In genomic region chr12:120265203-120265482, GRCh38 we compare ENCODE assay signal across 8 cellular contexts. TPM values are rescaled to one million over a fixed set of nuclear protein-coding genes. Genes with fewer than 3 reads are reported as not detected.
DNase-seq lines count a peak whose midpoint lies in the region; ATAC-seq and TF ChIP-seq lines count a peak whose summit lies in the region.

No MANE protein-coding gene starts in this region.

- peak overlapping the region; percentile 40; the same call in 1 of the 2 replicates for H2BK20ac ChIP-seq in IMR-90 (ENCODE audit: low read depth, low read length)

- H2AK5ac ChIP-seq in IMR-90 (ENCODE audit: low read depth, low read length), result peak overlapping the region; percentile 95

- H3K23ac ChIP-seq in IMR-90 (ENCODE audit: low read depth, low read length), result peak overlapping the region; percentile 95

- H2AFZ ChIP-seq in IMR-90 (replicated peaks; ENCODE audit: low read length, poor library complexity), result peak overlapping the region; percentile 86
- H2AFZ ChIP-seq in neural progenitor cell (replicated peaks), result peak overlapping the region; percentile 88

- H3K27ac Mint-ChIP-seq in neural progenitor cell, result no peak overlapping the region

- in situ Hi-C loops in IMR-90 (cut with MboI; ENCODE audit: low sequenced_read_pairs), result no loop called here

- POLR2A ChIA-PET in IMR-90 (lab: Charles Lee; ENCODE audit: unreplicated experiment), result interaction anchor here (0.6 to 6.5 kb wide), 7 partner anchors 26 to 1892 kb away, joined by 3 to 39 read pairs (median 15); partner anchors contain the start of genes RNU4-2 and RPLP0

- BruUV-seq in IMR-90 (replicated peaks; lab: Mats Ljungman, UMichigan), result no TSS peak

- H3F3A ChIP-seq in neural progenitor cell (ENCODE audit: low read depth), result peaks cover 6% of the 10 kb centered on the region

- WGBS in IMR-90 (ENCODE audit: extremely low coverage in 2 of 2, insufficient read length in 1 of 2), 2 experiments, result 0% methylated on average over 3 of the region's 21 CpGs; no CpG with 5 or more reads in 1 of the 2 experiments

- H4K20me1 ChIP-seq in IMR-90 (ENCODE audit: insufficient read depth, low read length), result peaks cover 46% of the 10 kb centered on the region
- peaks cover 39% of the 10 kb centered on the region for H4K20me1 ChIP-seq in neural progenitor cell (ENCODE audit: low read depth)

- no peak for TF ChIP-seq POLR2A in IMR-90 (IDR thresholded peaks at IDR 0.05; ENCODE audit: low read depth, low read length)

- peaks cover 2 to 36% of the 10 kb centered on the region in 2 experiments; a peak in 2 of 4 replicates for H3K79me1 ChIP-seq in IMR-90 (ENCODE audit: low read depth in 1 of 2, low read length in 2 of 2)

- intact Hi-C loops in IMR-90 (cut with micrococcal nuclease), result loop anchor here (1.0 to 2.0 kb wide), 2 partner anchors 37 to 64 kb away; partner anchors contain the start of gene RPLP0

- H3K27me3 Mint-ChIP-seq in neural progenitor cell (ENCODE audit: insufficient read depth, low read depth), result peaks cover 8% of the 10 kb centered on the region

- dilution Hi-C loops in IMR-90 (cut with HindIII; ENCODE audit: low sequenced_read_pairs, unreplicated experiment), result no loop called here

- H3K4me1 Mint-ChIP-seq in neural progenitor cell, result peaks cover 34% of the 10 kb centered on the region

- peak overlapping the region; percentile 87 for H3K4me3 Mint-ChIP-seq in neural progenitor cell

- H3K27me3 ChIP-seq in IMR-90 (ENCODE audit: control insufficient read depth, insufficient read depth, low read length) (no peaks in the 10 kb centered on the region), duodenal mucosa (ENCODE audit: control insufficient read depth in 1 of 2, insufficient read depth in 2 of 2, low read length in 2 of 2) (no peaks in the 10 kb centered on the region), neural progenitor cell (no peaks in the 10 kb centered on the region)

- H3K18ac ChIP-seq in IMR-90 (ENCODE audit: low read depth, low read length), result peak overlapping the region; percentile 56

- peaks cover 52% of the 10 kb centered on the region for H3K79me2 ChIP-seq in neural progenitor cell (ENCODE audit: low read depth)

- H4K91ac ChIP-seq in IMR-90 (ENCODE audit: insufficient read depth, low read depth, low read length), result peak overlapping the region; percentile 91

- no peaks in the 10 kb centered on the region for H3K9me3 ChIP-seq in IMR-90 (ENCODE audit: control insufficient read depth, insufficient read depth, low read length)
- H3K9me3 ChIP-seq in duodenal mucosa (ENCODE audit: control insufficient read depth in 1 of 2, low read length in 2 of 2), result no peaks in the 10 kb centered on the region
- no peaks in the 10 kb centered on the region for H3K9me3 ChIP-seq in neural progenitor cell (ENCODE audit: low read depth)

- H3K36me3 Mint-ChIP-seq in neural progenitor cell, result peaks cover 2% of the 10 kb centered on the region

- H3K27ac ChIP-seq in IMR-90 (ENCODE audit: insufficient read depth, low read length), result peak overlapping the region; percentile 97
- H3K27ac ChIP-seq in duodenal mucosa (ENCODE audit: low read depth, low read length), result peak overlapping the region; percentile 64
- H3K27ac ChIP-seq in neural progenitor cell, result no peak overlapping the region

- peak; percentile 1 for ATAC-seq in IMR-90 (ENCODE audit: low read depth)
- no peak for ATAC-seq in GM18520 (IDR thresholded peaks at IDR 0.05; ENCODE audit: unreplicated experiment)
- ATAC-seq in GM19463 (IDR thresholded peaks at IDR 0.05; ENCODE audit: unreplicated experiment), result no peak

- peak overlapping the region; percentile 44 to 72; a peak in 3 of 4 replicates for H4K8ac ChIP-seq in IMR-90 (ENCODE audit: low read depth in 2 of 2, low read length in 2 of 2)

- H3K9me3 Mint-ChIP-seq in neural progenitor cell, result no peaks in the 10 kb centered on the region

- peak overlapping the region; percentile 67 for H3K56ac ChIP-seq in IMR-90 (ENCODE audit: extremely low read depth, insufficient read depth, low read length)

- peak overlapping the region; percentile 97 for H3K4me2 ChIP-seq in IMR-90 (ENCODE audit: low read depth, low read length)
- peak overlapping the region; percentile 97 for H3K4me2 ChIP-seq in neural progenitor cell

- H3K4me3 ChIP-seq in GM08714 (ENCODE audit: low read length), result peak overlapping the region; percentile 89
- H3K4me3 ChIP-seq in IMR-90 (ENCODE audit: insufficient read depth, low read depth, low read length), result peak overlapping the region; percentile 98
- H3K4me3 ChIP-seq in duodenal mucosa (ENCODE audit: low read depth in 1 of 2, low read length in 2 of 2), result peak overlapping the region; percentile 79 to 81
- peak overlapping the region; percentile 97 for H3K4me3 ChIP-seq in neural progenitor cell

- H3K36me3 ChIP-seq in IMR-90 (ENCODE audit: control insufficient read depth, insufficient read depth, low read length) (peaks cover 4% of the 10 kb centered on the region; the same call in 1 of the 2 replicates), duodenal mucosa (ENCODE audit: control insufficient read depth in 1 of 2, insufficient read depth in 2 of 2, low read length in 2 of 2) (no peaks in the 10 kb centered on the region), neural progenitor cell (no peaks in the 10 kb centered on the region)

- H2AK9ac ChIP-seq in IMR-90 (replicated peaks; ENCODE audit: low read depth, low read length, poor library complexity), result peak overlapping the region; percentile 100

- H2BK5ac ChIP-seq in IMR-90 (ENCODE audit: low read depth, low read length, poor library complexity, severe bottlenecking), result peak overlapping the region; percentile 92

- TF ChIP-seq CTCF in IMR-90 (conservative IDR thresholded peaks at IDR 0.05; ENCODE audit: low read depth, low read length) (no peak), neural progenitor cell (IDR thresholded peaks at IDR 0.05) (no peak)

- H4K5ac ChIP-seq in IMR-90 (ENCODE audit: low read depth, low read length), result peak overlapping the region; percentile 21

- H2BK15ac ChIP-seq in IMR-90 (ENCODE audit: low read depth, low read length), result peak overlapping the region; percentile 88; the same call in 1 of the 3 replicates

- H3K4ac ChIP-seq in IMR-90 (ENCODE audit: low read depth, low read length), result peak overlapping the region; percentile 97

- peak overlapping the region; percentile 97 for H3K14ac ChIP-seq in IMR-90 (replicated peaks; ENCODE audit: low read depth, low read length)

- peaks cover 19% of the 10 kb centered on the region for H3K4me1 ChIP-seq in IMR-90 (ENCODE audit: control insufficient read depth, insufficient read depth, low read length)
- peaks cover 45 to 51% of the 10 kb centered on the region in 2 donors for H3K4me1 ChIP-seq in duodenal mucosa (ENCODE audit: control insufficient read depth in 1 of 2, insufficient read depth in 2 of 2, low read length in 2 of 2)
- peaks cover 20% of the 10 kb centered on the region for H3K4me1 ChIP-seq in neural progenitor cell

- peaks cover 23% of the 10 kb centered on the region for H3K9me1 ChIP-seq in IMR-90 (ENCODE audit: insufficient read depth, low read length)

- CTCF ChIA-PET in IMR-90 (lab: Yijun Ruan, JAX), result interaction anchor here (0.5 to 7.2 kb wide), 13 partner anchors 21 to 407 kb away, joined by 3 to 116 read pairs (median 4); partner anchors contain the start of genes RNU4-2 and RPLP0

- TF ChIP-seq RAD21 in IMR-90 (IDR thresholded peaks at IDR 0.05; ENCODE audit: low read length), result no peak

- peak overlapping the region; percentile 64 for H2BK120ac ChIP-seq in IMR-90 (ENCODE audit: low read depth, low read length)

- H3K9ac ChIP-seq in IMR-90 (ENCODE audit: low read depth, low read length) (peak overlapping the region; percentile 96), duodenal mucosa (ENCODE audit: low read depth in 1 of 2, low read length in 2 of 2) (peak overlapping the region; percentile 27 to 72), neural progenitor cell (peak overlapping the region; percentile 78)

- DNase-seq in IMR-90, result no peak
- DNase-seq in neural progenitor cell (ENCODE audit: low spot score), result no peak
- DNase-seq in RPMI8226, result no peak
- DNase-seq in NCI-H1092 (lab: John Stamatoyannopoulos, UW), result no peak

TF ChIP-seq in IMR-90, 13 proteins besides CTCF, POLR2A, EP300 and RAD21 (continues in another document):
- TF ChIP-seq MXI1 (IDR thresholded peaks at IDR 0.05; ENCODE audit: borderline replicate concordance, low read depth, low read length) (no peak), RCOR1 (IDR thresholded peaks at IDR 0.05; ENCODE audit: insufficient replicate concordance, low read length) (no peak), BHLHE40 (IDR thresholded peaks at IDR 0.05; ENCODE audit: low read depth, low read length) (no peak), FOS (IDR thresholded peaks at IDR 0.05; ENCODE audit: low read depth, low read length) (no peak), NFE2L2 (IDR thresholded peaks at IDR 0.05; ENCODE audit: low read depth, low read length) (no peak), RFX5 (IDR thresholded peaks at IDR 0.05; ENCODE audit: low read depth, low read length) (no peak), MAZ (IDR thresholded peaks at IDR 0.05; ENCODE audit: borderline replicate concordance, low read depth, low read length) (no peak), CHD1 (IDR thresholded peaks at IDR 0.05; ENCODE audit: low read depth, low read length) (no peak), SMC3 (IDR thresholded peaks at IDR 0.05; ENCODE audit: low read depth, low read length) (no peak)

RNA-seq across cellular contexts. Expression of gene PXN, which starts 0.4 kb away (rescaled TPM):
- total RNA-seq in IMR-90 (2012; rRNA removed) (33.9 and 46.6 TPM in 2 replicates), neural progenitor cell (ENCODE audit: low replicate concordance) (8.2 and 19.3 TPM in 2 replicates)
- 134 and 139 TPM in 2 replicates for polyA plus RNA-seq in IMR-90 (2012; rRNA removed)
- polyA plus RNA-seq in IMR-90 (2012; cell fraction: cytosol; rRNA removed), result 104 and 123 TPM in 2 replicates
- polyA plus RNA-seq in IMR-90 (2012; cell fraction: nucleus; rRNA removed; ENCODE audit: low replicate concordance), result 210 and 333 TPM in 2 replicates

RNA-seq across cellular contexts. Expression of gene RNU4-2, which starts 26.6 kb away (rescaled TPM):
- total RNA-seq in IMR-90 (2012; rRNA removed), result under 0.01 TPM in 2 replicates
- not detected in 2 replicates for polyA plus RNA-seq in IMR-90 (2012; rRNA removed)
- polyA plus RNA-seq in IMR-90 (2012; cell fraction: cytosol; rRNA removed), result not detected in 2 replicates
- polyA plus RNA-seq in IMR-90 (2012; cell fraction: nucleus; rRNA removed; ENCODE audit: low replicate concordance), result not detected in 2 replicates
- under 0.01 TPM in 1 of 2 replicates, not detected in the other for total RNA-seq in neural progenitor cell (ENCODE audit: low replicate concordance)

RNA-seq across cellular contexts. Expression of gene RNU4-1, which starts 27.9 kb away (rescaled TPM):
- total RNA-seq in IMR-90 (2012; rRNA removed) (under 0.01 TPM in 2 replicates), neural progenitor cell (ENCODE audit: low replicate concordance) (under 0.01 TPM in 2 replicates)
- polyA plus RNA-seq in IMR-90 (2012; rRNA removed), result not detected in 2 replicates
- polyA plus RNA-seq in IMR-90 (2012; cell fraction: cytosol; rRNA removed), result not detected in 2 replicates
- polyA plus RNA-seq in IMR-90 (2012; cell fraction: nucleus; rRNA removed; ENCODE audit: low replicate concordance), result not detected in 2 replicates

RNA-seq across cellular contexts. Expression of gene SIRT4, which starts 37.0 kb away (rescaled TPM):
- total RNA-seq in IMR-90 (2012; rRNA removed) (0.83 and 2.0 TPM in 2 replicates), neural progenitor cell (ENCODE audit: low replicate concordance) (3.8 and 6.8 TPM in 2 replicates)
- 0.56 and 0.87 TPM in 2 replicates for polyA plus RNA-seq in IMR-90 (2012; rRNA removed)
- polyA plus RNA-seq in IMR-90 (2012; cell fraction: cytosol; rRNA removed), result 0.99 and 1.2 TPM in 2 replicates
- 0.61 and 0.79 TPM in 2 replicates for polyA plus RNA-seq in IMR-90 (2012; cell fraction: nucleus; rRNA removed; ENCODE audit: low replicate concordance)
